ENCODE assay signal across 8 cellular contexts in the genomic region with DNA sequence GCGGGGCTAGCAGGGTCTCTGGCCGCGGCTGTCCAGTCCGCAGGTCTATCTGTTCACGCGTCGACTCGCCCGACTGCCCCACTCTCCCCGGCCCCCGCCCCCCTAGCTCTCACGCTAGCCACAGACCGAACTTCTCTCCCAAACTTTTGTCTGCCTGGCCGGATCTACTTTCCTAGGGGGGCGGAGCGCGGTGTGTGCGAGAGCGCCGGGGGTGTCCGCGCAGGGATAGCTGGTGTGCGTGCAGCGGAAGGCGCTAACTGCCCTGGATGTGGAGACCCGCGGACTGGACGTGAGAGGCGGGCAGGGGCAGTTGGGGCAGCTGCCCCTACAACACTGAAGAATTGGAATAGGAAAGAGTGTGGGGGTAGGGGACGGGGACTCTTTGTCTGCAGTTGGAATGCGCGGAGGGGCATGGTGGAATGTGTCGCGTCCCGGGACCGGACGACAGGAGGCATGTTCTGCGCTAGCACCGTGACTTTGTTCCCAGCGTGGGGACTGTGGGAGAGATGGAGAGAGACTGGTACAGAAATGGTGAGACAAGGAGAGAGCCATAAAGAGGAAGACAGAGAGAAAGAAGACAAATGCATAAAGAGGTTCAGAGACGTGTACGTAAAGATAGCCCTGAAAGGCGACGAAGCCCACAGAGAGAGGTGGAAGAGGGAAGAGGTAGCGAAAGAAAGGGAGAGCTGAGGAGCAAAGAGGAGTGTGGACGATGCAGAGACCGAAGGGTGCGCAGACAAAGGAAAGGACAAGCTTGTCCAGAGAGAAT. TPM values are rescaled to one million over a fixed set of nuclear protein-coding genes. Genes with fewer than 3 reads are reported as not detected.
A peak's percentile ranks its signal among the peaks of the same experiment; 100 is the strongest.
DNase-seq lines count a peak whose midpoint lies in the region; ATAC-seq, FAIRE-seq and TF ChIP-seq lines count a peak whose summit lies in the region.

TSS of gene AJUBA (minus strand) at position 75 of the 769 bp plus-strand sequence. CDS start 285 bp downstream, outside the sequence.

- H3K36me3 ChIP-seq in kidney (ENCODE audit: control insufficient read depth in 1 of 2, insufficient read depth in 2 of 2, low read length in 2 of 2), result peaks cover 4 to 6% of the 10 kb centered on the region in 2 donors

- CTCF ChIA-PET in AG04450 (lab: Charles Lee), result interaction anchor here (0.5 to 8.7 kb wide), 16 partner anchors 8 to 426 kb away, joined by 3 to 181 read pairs (median 5); partner anchors contain the start of genes CDH24 and PRMT5

- H3K9ac ChIP-seq in kidney (ENCODE audit: low read length in 2 of 2), result peak within 1 kb of the TSS; percentile 69 to 78

- peak; percentile 85 for DNase-seq in AG04450 (ENCODE audit: low read depth, low spot score)
- peak; percentile 91 for DNase-seq in GM19239 (ENCODE audit: insufficient read length, low spot score)
- DNase-seq in NCI-H2029 treated with DMSO at 0.1 percent for 48 hours (lab: John Stamatoyannopoulos, UW), result peak; percentile 94
- DNase-seq in activated CD4-positive, CD25-positive, alpha-beta regulatory T cell treated with anti-CD3 and anti-CD28 coated beads, Interleukin-2, amount 50 U/mL, for 72 hours, result peak; percentile 57
- peak; percentile 43 for DNase-seq in cerebellar cortex (ENCODE audit: low spot score)
- peak; percentile 93 for DNase-seq in kidney
- peak; percentile 61 to 77 (median 62) for DNase-seq in stimulated activated CD4-positive, alpha-beta T cell treated with anti-CD3 and anti-CD28 coated beads, Interleukin-12 subunit alpha, Interleukin-12 subunit beta, amount 100 ng/mL, for 48 hours (ENCODE audit: low read depth in 2 of 3, low spot score in 1 of 3)

- POLR2A ChIA-PET in AG04450 (lab: Yijun Ruan, JAX), result interaction anchor here (0.6 to 2.5 kb wide), 13 partner anchors 9 to 426 kb away, joined by 3 to 10 read pairs (median 6); partner anchors contain the start of genes ACIN1, C14orf119, PABPN1 and PRMT5

- no peak for ATAC-seq in GM18858 (IDR thresholded peaks at IDR 0.05; ENCODE audit: unreplicated experiment)

- intact Hi-C loops in kidney (cut with DNase I), result no loop called here

- H3K4me1 ChIP-seq in kidney (ENCODE audit: control insufficient read depth in 1 of 2, insufficient read depth in 1 of 2, low read depth in 1 of 2, low read length in 2 of 2), result peaks cover 20 to 22% of the 10 kb centered on the region in 2 donors

- H3K4me3 ChIP-seq in AG04450 (ENCODE audit: low read depth, low read length) (peak within 1 kb of the TSS; percentile 92), kidney (ENCODE audit: low read length in 2 of 2) (peak within 1 kb of the TSS; percentile 83 to 90)

- H3K9me3 ChIP-seq in AG04450 (ENCODE audit: control insufficient read depth, insufficient read depth, low read length) (peaks cover 6% of the 10 kb centered on the region; the same call in 1 of the 2 replicates), kidney (ENCODE audit: control insufficient read depth in 1 of 2, low read length in 2 of 2) (no peaks in the 10 kb centered on the region)

- FAIRE-seq in GM19239 (lab: Jason Lieb, UNC) (peak; percentile 8), kidney (lab: Jason Lieb, UNC) (no peak)

- H3K27ac ChIP-seq in AG04450 (ENCODE audit: low read depth, low read length), result peak within 1 kb of the TSS; percentile 77
- peak within 1 kb of the TSS; percentile 83 to 91 for H3K27ac ChIP-seq in kidney (ENCODE audit: low read depth in 2 of 2, low read length in 2 of 2)

- H3K27me3 ChIP-seq in AG04450 (ENCODE audit: control insufficient read depth, insufficient read depth, low read length), result no peaks in the 10 kb centered on the region

- TF ChIP-seq CTCF in AG04450 (IDR thresholded peaks at IDR 0.05; ENCODE audit: low read depth, low read length), result peak; percentile 17
- no peak for TF ChIP-seq CTCF in kidney (IDR thresholded peaks at IDR 0.05; ENCODE audit: borderline replicate concordance, extremely low read depth, insufficient read depth)

RNA-seq across cellular contexts. Expression of gene AJUBA, which starts in this region (rescaled TPM):
- polyA plus RNA-seq in AG04450 (2011; rRNA removed) (77.0 and 82.9 TPM in 2 replicates), kidney (ENCODE audit: insufficient read depth, low read depth, low replicate concordance) (14.6 TPM)
- 121 and 131 TPM in 2 replicates for polyA minus RNA-seq in AG04450 (2011; rRNA and poly(A)+ RNA removed)
- 28.5 TPM for total RNA-seq in kidney

Comparison
In these comparisons a context has a peak if more than half of its experiments do, and no peak if none do; other contexts are left out.
1. DNase-seq: peak in every context shown above with its lines; median percentile 94 in NCI-H2029 treated with DMSO at 0.1 percent for 48 hours; 93 in kidney; 91 in GM19239; 85 in AG04450; 62 in stimulated activated CD4-positive, alpha-beta T cell treated with anti-CD3 and anti-CD28 coated beads, Interleukin-12 subunit alpha, Interleukin-12 subunit beta, amount 100 ng/mL, for 48 hours; 57 in activated CD4-positive, CD25-positive, alpha-beta regulatory T cell treated with anti-CD3 and anti-CD28 coated beads, Interleukin-2, amount 50 U/mL, for 72 hours; 43 in cerebellar cortex.